In genomic region chr17:39927101-39927927, GRCh38 we compare ENCODE assay signal across 8 cellular contexts. TPM values are rescaled to one million over a fixed set of nuclear protein-coding genes. Genes with fewer than 3 reads are reported as not detected.
DNase-seq lines count a peak whose midpoint lies in the region; ATAC-seq and TF ChIP-seq lines count a peak whose summit lies in the region.

TSS of gene LRRC3C (plus strand) at chr17:39927732. CDS start at chr17:39941524, 13,792 bp downstream.
TSS of gene ORMDL3 (minus strand) at chr17:39927601. CDS start at chr17:39924203, 3,398 bp downstream.

- TF ChIP-seq POLR2A in tibial nerve (IDR thresholded peaks at IDR 0.05): peak; percentile 52 to 65

- H3K36me3 ChIP-seq in adipocyte (ENCODE audit: control insufficient read depth, insufficient read depth, low read length, severe bottlenecking): peaks cover 18% of the 10 kb centered on the region
- peaks cover 6% of the 10 kb centered on the region for H3K36me3 ChIP-seq in cardiac muscle cell
- no peaks in the 10 kb centered on the region for H3K36me3 ChIP-seq in parathyroid adenoma (ENCODE audit: control insufficient read depth, insufficient read depth, low read length)
- H3K36me3 ChIP-seq in tibial nerve: peaks cover under 1 to 19% (median 12%) of the 10 kb centered on the region in 3 donors

- TF ChIP-seq EP300 in tibial nerve (IDR thresholded peaks at IDR 0.05): peak; percentile 92 to 97

- ATAC-seq in HG02678 (IDR thresholded peaks at IDR 0.05; ENCODE audit: unreplicated experiment): peak; percentile 81

- 2 to 3% methylated on average over 25 to 60 of the region's 72 CpGs for WGBS in tibial nerve, 2 donors

- H3K4me3 ChIP-seq in adipocyte (ENCODE audit: low read length) (peak within 1 kb of the TSS; percentile 94), cardiac muscle cell (peak within 1 kb of the TSS; percentile 94), parathyroid adenoma (ENCODE audit: low read depth, low read length) (peak within 1 kb of the TSS; percentile 92), tibial nerve (peak within 1 kb of the TSS; percentile 74 to 92 (median 84))

- peak within 1 kb of the TSS; percentile 89 for H3K27ac ChIP-seq in cardiac muscle cell
- peak within 1 kb of the TSS; percentile 84 for H3K27ac ChIP-seq in parathyroid adenoma
- peak within 1 kb of the TSS; percentile 86 to 94 (median 90) for H3K27ac ChIP-seq in tibial nerve

- H3K27me3 ChIP-seq in adipocyte (replicated peaks; ENCODE audit: control insufficient read depth, insufficient read depth, low read length) (no peaks in the 10 kb centered on the region), cardiac muscle cell (no peaks in the 10 kb centered on the region), parathyroid adenoma (ENCODE audit: control insufficient read depth, insufficient read depth, low read length) (no peaks in the 10 kb centered on the region), tibial nerve (no peaks in the 10 kb centered on the region)

- peak within 1 kb of the TSS; percentile 93 for H2AFZ ChIP-seq in parathyroid adenoma

- H3K79me2 ChIP-seq in parathyroid adenoma: peaks cover 17% of the 10 kb centered on the region

- DNase-seq in GM10266 (ENCODE audit: extremely low spot score) (peak; percentile 87), NCI-H1417 treated with DMSO at 0.1 percent for 48 hours (lab: John Stamatoyannopoulos, UW) (peak; percentile 44), SW 1271 (lab: John Stamatoyannopoulos, UW) (peak; percentile 43 to 85), adipocyte (ENCODE audit: low read depth) (peak; percentile 98), cardiac muscle cell (ENCODE audit: low read depth in 1 of 2, low spot score in 1 of 2) (peak; percentile 95 to 97), tibial nerve (ENCODE audit: low spot score in 2 of 2) (peak; percentile 81 to 89)

- H3K9me3 ChIP-seq in adipocyte (ENCODE audit: control insufficient read depth, low read length) (no peaks in the 10 kb centered on the region), cardiac muscle cell (ENCODE audit: low read depth) (no peaks in the 10 kb centered on the region), parathyroid adenoma (ENCODE audit: control insufficient read depth, low read length) (no peaks in the 10 kb centered on the region), tibial nerve (no peaks in the 10 kb centered on the region)

- H3K9ac ChIP-seq in adipocyte (ENCODE audit: low read length) (peak within 1 kb of the TSS; percentile 89), parathyroid adenoma (peak within 1 kb of the TSS; percentile 74)

- TF ChIP-seq CTCF in GM10266 (IDR thresholded peaks at IDR 0.05; ENCODE audit: control insufficient read depth, insufficient read depth, low read depth, missing control alignments) (no peak), cardiac muscle cell (IDR thresholded peaks at IDR 0.05; ENCODE audit: low read depth, low read length) (no peak), parathyroid adenoma (IDR thresholded peaks at IDR 0.05) (no peak), tibial nerve (IDR thresholded peaks at IDR 0.05) (peak in 1 of 5 experiments; percentile 28)

- H3K4me1 ChIP-seq in adipocyte (ENCODE audit: control insufficient read depth, insufficient read depth, low read length) (peaks cover 65% of the 10 kb centered on the region), cardiac muscle cell (ENCODE audit: low read depth) (peaks cover 22% of the 10 kb centered on the region), parathyroid adenoma (peaks cover 17% of the 10 kb centered on the region), tibial nerve (peaks cover 0 to 49% (median 29%) of the 10 kb centered on the region in 4 donors)

- peak within 1 kb of the TSS; percentile 90 for H3K4me2 ChIP-seq in parathyroid adenoma (ENCODE audit: low read length)

RNA-seq across cellular contexts. Expression of gene LRRC3C, which starts in this region (rescaled TPM):
- not detected in 2 replicates for total RNA-seq in cardiac muscle cell
- polyA plus RNA-seq in cardiac muscle cell: not detected in 2 replicates
- not detected for total RNA-seq in tibial nerve

RNA-seq across cellular contexts. Expression of gene ORMDL3, which starts in this region (rescaled TPM):
- total RNA-seq in cardiac muscle cell: 49.4 and 52.8 TPM in 2 replicates
- polyA plus RNA-seq in cardiac muscle cell: 21.9 and 24.3 TPM in 2 replicates
- total RNA-seq in tibial nerve: 10 to 100 TPM; 45.7 to 88.2 (median 72.3) TPM

Comparison
In these comparisons a context has a peak if more than half of its experiments do, and no peak if none do; other contexts are left out.
1. Peak in every context shown above with its lines: DNase-seq, ATAC-seq, H3K4me3 ChIP-seq and H3K27ac ChIP-seq.
2. DNase-seq: peak in every context shown above with its lines; median percentile 98 in adipocyte; 96 in cardiac muscle cell; 87 in GM10266; 85 in tibial nerve; 64 in SW 1271; 44 in NCI-H1417 treated with DMSO at 0.1 percent for 48 hours.